Comparison of ENCODE assay signal across 10 cellular contexts in the genomic region with DNA sequence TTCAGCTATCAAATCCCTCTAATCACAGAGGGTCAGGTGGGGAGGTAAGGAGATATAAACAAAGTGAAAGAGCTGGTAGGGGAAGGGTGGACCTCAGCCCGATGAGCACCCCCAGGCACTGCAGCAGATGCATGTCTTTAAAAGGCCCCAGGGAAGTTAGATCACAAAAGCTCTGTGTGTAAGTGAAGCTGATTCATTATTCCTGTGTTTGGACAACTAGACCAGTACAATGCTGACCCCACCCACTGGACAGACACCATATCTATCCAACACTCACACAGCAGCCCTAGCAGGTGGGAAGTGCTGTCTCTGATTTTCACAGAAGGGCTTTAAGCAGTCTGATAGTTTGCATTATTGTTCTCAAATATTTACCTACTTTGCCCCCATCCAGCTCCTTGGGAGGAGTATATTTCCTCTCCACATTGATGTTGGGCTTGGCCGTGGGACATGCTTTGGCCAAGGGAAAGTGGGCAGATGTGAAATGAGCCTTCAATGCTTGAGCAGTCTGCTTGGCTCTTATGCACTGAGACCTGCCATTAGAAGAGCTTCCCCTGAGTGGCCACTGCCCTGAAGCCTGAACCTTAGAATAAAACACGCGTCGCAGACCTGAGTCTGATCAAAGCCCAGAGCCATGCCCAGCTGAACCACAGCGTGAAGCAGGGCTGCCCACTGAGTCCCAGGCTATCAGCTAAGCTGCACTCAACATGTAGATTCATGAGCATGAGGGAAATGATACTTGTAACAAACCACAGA.
DNase-seq lines count a peak whose midpoint lies in the region; ATAC-seq and TF ChIP-seq lines count a peak whose summit lies in the region.
"Had no signal": no experiment of that assay in that cellular context is flagged by ENCODE, and none has a peak within 500 bp of the region (broad histone marks: within the 10 kb centered on the region; RNA-seq: fewer than 3 reads in every experiment).

No MANE protein-coding gene starts in this region.

- POLR2A ChIA-PET in PC-9 (lab: Charles Lee; ENCODE audit: unreplicated experiment): interaction anchor here (0.6 kb wide), 2 partner anchors 217 to 1108 kb away, joined by 6 to 13 read pairs; partner anchors contain the start of gene COL6A3

- no peaks in the 10 kb centered on the region for H3K27me3 ChIP-seq in PC-9 (ENCODE audit: insufficient read depth, low read depth)
- no peaks in the 10 kb centered on the region for H3K27me3 ChIP-seq in stomach smooth muscle (ENCODE audit: control insufficient read depth in 1 of 2, insufficient read depth in 2 of 2, low read length in 2 of 2)

- no peaks in the 10 kb centered on the region for H3K9me3 ChIP-seq in PC-9 (ENCODE audit: insufficient read depth, low read depth)
- H3K9me3 ChIP-seq in stomach smooth muscle (ENCODE audit: control insufficient read depth in 2 of 2, low read length in 2 of 2): no peaks in the 10 kb centered on the region
- H3K9me3 ChIP-seq: thoracic aorta had no signal

- no peak for TF ChIP-seq CTCF in PC-9 (conservative IDR thresholded peaks at IDR 0.05)
- TF ChIP-seq CTCF in fibroblast of the aortic adventitia (IDR thresholded peaks at IDR 0.05; ENCODE audit: insufficient read depth, low read length): no peak

- CTCF ChIA-PET in PC-9 (lab: Charles Lee): interaction anchor here (0.5 to 1.0 kb wide), 3 partner anchors 10 to 316 kb away, joined by 3 to 6 read pairs (median 3); no protein-coding TSS in a partner anchor

- peak overlapping the region; percentile 24; the same call in 1 of the 2 replicates for H3K27ac ChIP-seq in PC-9
- H3K27ac ChIP-seq in stomach smooth muscle (ENCODE audit: low read length): peak overlapping the region; percentile 41
- H3K27ac ChIP-seq: foreskin keratinocyte, thoracic aorta had no signal

- H3K9me2 ChIP-seq in PC-9 (ENCODE audit: insufficient read depth): no peaks in the 10 kb centered on the region

- intact Hi-C loops in PC-9 (cut with micrococcal nuclease; ENCODE audit: unreplicated experiment): no loop called here

- peak; percentile 38 for ATAC-seq in HG02938 (IDR thresholded peaks at IDR 0.05; ENCODE audit: unreplicated experiment)
- no peak for ATAC-seq in HG02610 (IDR thresholded peaks at IDR 0.05; ENCODE audit: unreplicated experiment)
- no peak for ATAC-seq in GM21526 (IDR thresholded peaks at IDR 0.05; ENCODE audit: low FRiP score, unreplicated experiment)
- ATAC-seq: foreskin keratinocyte had no signal

- H3K4me1 ChIP-seq in PC-9 (replicated peaks; ENCODE audit: insufficient read depth) (peaks cover 59% of the 10 kb centered on the region), stomach smooth muscle (ENCODE audit: control insufficient read depth, insufficient read depth, low read length) (peaks cover 31% of the 10 kb centered on the region)
- H3K4me1 ChIP-seq: foreskin keratinocyte had no signal

- H3F3A ChIP-seq in PC-9 (ENCODE audit: insufficient read depth, low read depth): peaks cover 32% of the 10 kb centered on the region

- no peaks in the 10 kb centered on the region for H3K36me3 ChIP-seq in PC-9 (ENCODE audit: low read depth)
- no peaks in the 10 kb centered on the region for H3K36me3 ChIP-seq in stomach smooth muscle (ENCODE audit: control insufficient read depth in 2 of 2, insufficient read depth in 2 of 2, low read length in 2 of 2)
- H3K36me3 ChIP-seq: thoracic aorta had no signal

- no peak overlapping the region for H2AFZ ChIP-seq in PC-9

- H3K4me3 ChIP-seq in PC-9 (no peak overlapping the region), fibroblast of the aortic adventitia (ENCODE audit: low read depth, low read length) (no peak overlapping the region), stomach smooth muscle (ENCODE audit: low read length in 2 of 2) (no peak overlapping the region)
- H3K4me3 ChIP-seq: thoracic aorta had no signal

- H4K20me1 ChIP-seq in PC-9 (ENCODE audit: insufficient read depth): no peaks in the 10 kb centered on the region

- H3K79me2 ChIP-seq in PC-9 (ENCODE audit: low read depth): no peaks in the 10 kb centered on the region

- DNase-seq in PC-9 (peak; percentile 59 to 84), fibroblast of the aortic adventitia (ENCODE audit: low read depth) (peak; percentile 79), KG1 (lab: John Stamatoyannopoulos, UW) (no peak)
- DNase-seq: activated CD4-positive, alpha-beta memory T cell treated with anti-CD3 and anti-CD28 coated beads for 36 hours had no signal

- H3K9ac ChIP-seq in stomach smooth muscle (ENCODE audit: low read length in 2 of 2): no peak overlapping the region

- peak overlapping the region; percentile 53 for H3K4me2 ChIP-seq in PC-9

- no TSS peak for BruUV-seq in PC-9 (replicated peaks; lab: Mats Ljungman, UMichigan)
